ENCODE assay signal across 2 cellular contexts in the genomic region with DNA sequence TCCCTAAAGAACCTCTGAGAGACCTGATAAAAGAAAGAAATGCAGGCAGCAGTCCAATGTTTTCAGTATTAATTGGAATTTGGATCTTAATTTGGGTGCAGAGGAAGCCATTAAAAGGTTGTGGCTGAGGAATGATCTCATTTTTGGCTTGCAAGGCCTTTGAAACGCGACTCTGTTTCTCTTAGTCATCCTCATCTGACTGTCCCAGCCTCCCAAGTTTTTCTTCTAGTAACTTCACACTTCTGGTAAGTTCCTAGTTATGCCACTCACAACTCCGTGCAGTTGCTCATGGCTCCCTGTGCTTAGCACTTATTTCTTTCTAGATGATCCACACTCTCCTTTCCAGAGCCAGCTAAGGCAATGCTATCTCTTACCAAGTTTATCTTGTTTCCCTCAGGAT.
TF ChIP-seq lines count a peak whose summit lies in the region.

No MANE protein-coding gene starts in this region.

TF ChIP-seq in SK-N-SH, 30 proteins besides CTCF, POLR2A, EP300 and RAD21:
- TF ChIP-seq, protein P1, sequence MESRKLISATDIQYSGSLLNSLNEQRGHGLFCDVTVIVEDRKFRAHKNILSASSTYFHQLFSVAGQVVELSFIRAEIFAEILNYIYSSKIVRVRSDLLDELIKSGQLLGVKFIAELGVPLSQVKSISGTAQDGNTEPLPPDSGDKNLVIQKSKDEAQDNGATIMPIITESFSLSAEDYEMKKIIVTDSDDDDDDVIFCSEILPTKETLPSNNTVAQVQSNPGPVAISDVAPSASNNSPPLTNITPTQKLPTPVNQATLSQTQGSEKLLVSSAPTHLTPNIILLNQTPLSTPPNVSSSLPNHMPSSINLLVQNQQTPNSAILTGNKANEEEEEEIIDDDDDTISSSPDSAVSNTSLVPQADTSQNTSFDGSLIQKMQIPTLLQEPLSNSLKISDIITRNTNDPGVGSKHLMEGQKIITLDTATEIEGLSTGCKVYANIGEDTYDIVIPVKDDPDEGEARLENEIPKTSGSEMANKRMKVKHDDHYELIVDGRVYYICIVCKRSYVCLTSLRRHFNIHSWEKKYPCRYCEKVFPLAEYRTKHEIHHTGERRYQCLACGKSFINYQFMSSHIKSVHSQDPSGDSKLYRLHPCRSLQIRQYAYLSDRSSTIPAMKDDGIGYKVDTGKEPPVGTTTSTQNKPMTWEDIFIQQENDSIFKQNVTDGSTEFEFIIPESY (IDR thresholded peaks at IDR 0.05; ENCODE audit: borderline replicate concordance, low read depth) = no peak
- TF ChIP-seq, protein P2, sequence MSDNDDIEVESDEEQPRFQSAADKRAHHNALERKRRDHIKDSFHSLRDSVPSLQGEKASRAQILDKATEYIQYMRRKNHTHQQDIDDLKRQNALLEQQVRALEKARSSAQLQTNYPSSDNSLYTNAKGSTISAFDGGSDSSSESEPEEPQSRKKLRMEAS (IDR thresholded peaks at IDR 0.05; ENCODE audit: low read depth) = no peak
- TF ChIP-seq JUND (IDR thresholded peaks at IDR 0.05) (no peak), TEAD4 (IDR thresholded peaks at IDR 0.05; ENCODE audit: borderline replicate concordance, insufficient read depth) (no peak), EZH2phosphoT487 (IDR thresholded peaks at IDR 0.05; ENCODE audit: borderline replicate concordance, low read depth) (no peak), ELF1 (IDR thresholded peaks at IDR 0.05) (no peak), TAF1 (IDR thresholded peaks at IDR 0.05; ENCODE audit: borderline replicate concordance, low read depth, low read length) (no peak), GABPA (IDR thresholded peaks at IDR 0.05; ENCODE audit: low read depth) (no peak), IRF3 (IDR thresholded peaks at IDR 0.05; ENCODE audit: low read depth, low read length) (no peak), USF2 (IDR thresholded peaks at IDR 0.05; ENCODE audit: borderline replicate concordance, low read depth, low read length) (no peak), MEF2A (IDR thresholded peaks at IDR 0.05; ENCODE audit: borderline replicate concordance, low read depth) (no peak), TCF12 (IDR thresholded peaks at IDR 0.05) (no peak)
- TF ChIP-seq, protein P3, sequence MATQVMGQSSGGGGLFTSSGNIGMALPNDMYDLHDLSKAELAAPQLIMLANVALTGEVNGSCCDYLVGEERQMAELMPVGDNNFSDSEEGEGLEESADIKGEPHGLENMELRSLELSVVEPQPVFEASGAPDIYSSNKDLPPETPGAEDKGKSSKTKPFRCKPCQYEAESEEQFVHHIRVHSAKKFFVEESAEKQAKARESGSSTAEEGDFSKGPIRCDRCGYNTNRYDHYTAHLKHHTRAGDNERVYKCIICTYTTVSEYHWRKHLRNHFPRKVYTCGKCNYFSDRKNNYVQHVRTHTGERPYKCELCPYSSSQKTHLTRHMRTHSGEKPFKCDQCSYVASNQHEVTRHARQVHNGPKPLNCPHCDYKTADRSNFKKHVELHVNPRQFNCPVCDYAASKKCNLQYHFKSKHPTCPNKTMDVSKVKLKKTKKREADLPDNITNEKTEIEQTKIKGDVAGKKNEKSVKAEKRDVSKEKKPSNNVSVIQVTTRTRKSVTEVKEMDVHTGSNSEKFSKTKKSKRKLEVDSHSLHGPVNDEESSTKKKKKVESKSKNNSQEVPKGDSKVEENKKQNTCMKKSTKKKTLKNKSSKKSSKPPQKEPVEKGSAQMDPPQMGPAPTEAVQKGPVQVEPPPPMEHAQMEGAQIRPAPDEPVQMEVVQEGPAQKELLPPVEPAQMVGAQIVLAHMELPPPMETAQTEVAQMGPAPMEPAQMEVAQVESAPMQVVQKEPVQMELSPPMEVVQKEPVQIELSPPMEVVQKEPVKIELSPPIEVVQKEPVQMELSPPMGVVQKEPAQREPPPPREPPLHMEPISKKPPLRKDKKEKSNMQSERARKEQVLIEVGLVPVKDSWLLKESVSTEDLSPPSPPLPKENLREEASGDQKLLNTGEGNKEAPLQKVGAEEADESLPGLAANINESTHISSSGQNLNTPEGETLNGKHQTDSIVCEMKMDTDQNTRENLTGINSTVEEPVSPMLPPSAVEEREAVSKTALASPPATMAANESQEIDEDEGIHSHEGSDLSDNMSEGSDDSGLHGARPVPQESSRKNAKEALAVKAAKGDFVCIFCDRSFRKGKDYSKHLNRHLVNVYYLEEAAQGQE (IDR thresholded peaks at IDR 0.05; ENCODE audit: low read depth, low read length) = no peak

TF ChIP-seq in SK-N-SH treated with all-trans-retinoic acid at 6 μM for 48 hours, 23 proteins besides CTCF, POLR2A, EP300 and RAD21 (continued from another document):
- TF ChIP-seq, protein P4, sequence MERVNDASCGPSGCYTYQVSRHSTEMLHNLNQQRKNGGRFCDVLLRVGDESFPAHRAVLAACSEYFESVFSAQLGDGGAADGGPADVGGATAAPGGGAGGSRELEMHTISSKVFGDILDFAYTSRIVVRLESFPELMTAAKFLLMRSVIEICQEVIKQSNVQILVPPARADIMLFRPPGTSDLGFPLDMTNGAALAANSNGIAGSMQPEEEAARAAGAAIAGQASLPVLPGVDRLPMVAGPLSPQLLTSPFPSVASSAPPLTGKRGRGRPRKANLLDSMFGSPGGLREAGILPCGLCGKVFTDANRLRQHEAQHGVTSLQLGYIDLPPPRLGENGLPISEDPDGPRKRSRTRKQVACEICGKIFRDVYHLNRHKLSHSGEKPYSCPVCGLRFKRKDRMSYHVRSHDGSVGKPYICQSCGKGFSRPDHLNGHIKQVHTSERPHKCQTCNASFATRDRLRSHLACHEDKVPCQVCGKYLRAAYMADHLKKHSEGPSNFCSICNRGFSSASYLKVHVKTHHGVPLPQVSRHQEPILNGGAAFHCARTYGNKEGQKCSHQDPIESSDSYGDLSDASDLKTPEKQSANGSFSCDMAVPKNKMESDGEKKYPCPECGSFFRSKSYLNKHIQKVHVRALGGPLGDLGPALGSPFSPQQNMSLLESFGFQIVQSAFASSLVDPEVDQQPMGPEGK (CRISPR knock-in tag; IDR thresholded peaks at IDR 0.05; ENCODE audit: borderline replicate concordance) = no peak
- TF ChIP-seq ZFP3 (CRISPR knock-in tag; IDR thresholded peaks at IDR 0.05) = no peak
- TF ChIP-seq GLIS3 (CRISPR knock-in tag; IDR thresholded peaks at IDR 0.05) = no peak
- no peak for TF ChIP-seq ESRRG (CRISPR knock-in tag; IDR thresholded peaks at IDR 0.05)
- no peak for TF ChIP-seq TCF4 (CRISPR knock-in tag; IDR thresholded peaks at IDR 0.05; ENCODE audit: borderline replicate concordance)
- no peak for TF ChIP-seq ARNTL (CRISPR knock-in tag; IDR thresholded peaks at IDR 0.05; ENCODE audit: borderline replicate concordance, low read depth)
- no peak for TF ChIP-seq OSR1 (CRISPR knock-in tag; IDR thresholded peaks at IDR 0.05)
- no peak for TF ChIP-seq SNAI2 (CRISPR knock-in tag; IDR thresholded peaks at IDR 0.05)
- no peak for TF ChIP-seq PPARA (CRISPR knock-in tag; IDR thresholded peaks at IDR 0.05; ENCODE audit: borderline replicate concordance)
- TF ChIP-seq CSRNP3 (CRISPR knock-in tag; IDR thresholded peaks at IDR 0.05) = no peak
- TF ChIP-seq ISL1 (CRISPR knock-in tag; IDR thresholded peaks at IDR 0.05) = no peak
- no peak for TF ChIP-seq ZNF565 (CRISPR knock-in tag; conservative IDR thresholded peaks at IDR 0.05; ENCODE audit: low read depth)
- TF ChIP-seq CSDC2 (CRISPR knock-in tag; IDR thresholded peaks at IDR 0.05) = no peak
- no peak for TF ChIP-seq RARB (CRISPR knock-in tag; IDR thresholded peaks at IDR 0.05)
